Comparison of ENCODE assay signal across 12 cellular contexts in the genomic region with DNA sequence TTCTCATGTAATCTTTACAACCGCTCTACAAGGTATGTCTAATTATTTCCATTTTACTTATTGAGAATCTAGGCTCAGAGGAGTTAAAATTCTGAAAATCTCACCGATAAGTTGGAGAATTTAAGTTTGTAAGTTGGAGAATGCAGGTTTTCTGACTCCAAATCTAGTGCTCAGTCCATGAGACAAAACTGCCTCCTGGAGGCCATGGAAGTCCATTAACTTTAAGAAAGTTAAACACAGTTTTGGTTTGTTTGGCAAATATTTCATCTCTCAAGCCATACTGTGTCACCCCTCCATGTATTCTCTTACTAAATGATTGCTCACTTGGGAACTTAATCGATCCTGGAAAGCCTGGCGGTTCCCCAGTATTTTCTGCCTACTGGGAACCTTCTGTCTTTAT. TPM values are rescaled to one million over a fixed set of nuclear protein-coding genes. Genes with fewer than 3 reads are reported as not detected.
DNase-seq lines count a peak whose midpoint lies in the region; ATAC-seq and TF ChIP-seq lines count a peak whose summit lies in the region.
"Had no signal": no experiment of that assay in that cellular context is flagged by ENCODE, and none has a peak within 500 bp of the region (broad histone marks: within the 10 kb centered on the region; RNA-seq: fewer than 3 reads in every experiment).

No MANE protein-coding gene starts in this region.

- H3F3A ChIP-seq in PC-9 (ENCODE audit: insufficient read depth, low read depth), result no peaks in the 10 kb centered on the region

- POLR2A ChIA-PET in PC-9 (lab: Charles Lee; ENCODE audit: unreplicated experiment), result no interaction called here

- no peaks in the 10 kb centered on the region for H3K9me2 ChIP-seq in PC-9 (ENCODE audit: insufficient read depth)

- no peak overlapping the region for H3K4me3 ChIP-seq in left ventricle myocardium inferior
- H3K4me3 ChIP-seq in right atrium auricular region, result no peak overlapping the region
- H3K4me3 ChIP-seq in PC-9, result no peak overlapping the region
- no peak overlapping the region for H3K4me3 ChIP-seq in fibroblast of lung (replicated peaks in 1 of 4; ENCODE audit: control extremely low read depth in 1 of 4, insufficient read depth in 1 of 4, low read depth in 3 of 4, low read length in 4 of 4)
- no peak overlapping the region for H3K4me3 ChIP-seq in upper lobe of right lung
- H3K4me3 ChIP-seq: mucosa of descending colon had no signal

- H3K9me3 ChIP-seq in left ventricle myocardium inferior (replicated peaks) (no peaks in the 10 kb centered on the region), right atrium auricular region (no peaks in the 10 kb centered on the region), PC-9 (ENCODE audit: insufficient read depth, low read depth) (no peaks in the 10 kb centered on the region), fibroblast of lung (ENCODE audit: control insufficient read depth, insufficient read depth, low read depth, low read length) (no peaks in the 10 kb centered on the region), upper lobe of right lung (no peaks in the 10 kb centered on the region)
- H3K9me3 ChIP-seq: mucosa of descending colon had no signal

- H3K4me2 ChIP-seq in PC-9 (no peak overlapping the region), fibroblast of lung (ENCODE audit: extremely low read depth, insufficient read depth, low read length) (no peak overlapping the region)

- no peak overlapping the region for H3K27ac ChIP-seq in left ventricle myocardium inferior (replicated peaks)
- no peak overlapping the region for H3K27ac ChIP-seq in right atrium auricular region
- no peak overlapping the region for H3K27ac ChIP-seq in PC-9
- H3K27ac ChIP-seq in fibroblast of lung (ENCODE audit: insufficient read depth, low read length), result no peak overlapping the region
- no peak overlapping the region for H3K27ac ChIP-seq in upper lobe of right lung

- ATAC-seq in upper lobe of right lung, result no peak
- ATAC-seq: mucosa of descending colon had no signal

- DNase-seq in left ventricle myocardium inferior, result no peak
- no peak for DNase-seq in right atrium auricular region (ENCODE audit: low spot score)
- DNase-seq in PC-9, result no peak
- peak; percentile 24 to 47 for DNase-seq in fibroblast of lung (ENCODE audit: low read depth in 2 of 2)
- DNase-seq in upper lobe of right lung, result no peak
- no peak for DNase-seq in SW480 (ENCODE audit: low spot score)
- DNase-seq in superior temporal gyrus (ENCODE audit: extremely low spot score), result no peak
- no peak for DNase-seq in activated T-cell treated with anti-CD3 and anti-CD28 coated beads, Interleukin-2, amount 50 U/mL, for 1 hour
- DNase-seq: amniotic stem cell, mucosa of descending colon, NCI-H1092, NCI-H774 had no signal

- H3K79me2 ChIP-seq in PC-9 (ENCODE audit: low read depth) (no peaks in the 10 kb centered on the region), fibroblast of lung (ENCODE audit: control insufficient read depth, insufficient read depth, low read length) (no peaks in the 10 kb centered on the region)

- H4K20me1 ChIP-seq in PC-9 (ENCODE audit: insufficient read depth) (no peaks in the 10 kb centered on the region), fibroblast of lung (ENCODE audit: control insufficient read depth, extremely low read depth, insufficient read depth, low read length) (no peaks in the 10 kb centered on the region)

- H3K27me3 ChIP-seq in left ventricle myocardium inferior (ENCODE audit: low read depth) (no peaks in the 10 kb centered on the region), right atrium auricular region (no peaks in the 10 kb centered on the region), PC-9 (ENCODE audit: insufficient read depth, low read depth) (no peaks in the 10 kb centered on the region), fibroblast of lung (ENCODE audit: control insufficient read depth, insufficient read depth, low read length) (no peaks in the 10 kb centered on the region), upper lobe of right lung (no peaks in the 10 kb centered on the region)

- CTCF ChIA-PET in PC-9 (lab: Charles Lee), result no interaction called here

- no peak overlapping the region for H2AFZ ChIP-seq in PC-9
- H2AFZ ChIP-seq in fibroblast of lung (ENCODE audit: low read length), result no peak overlapping the region

- intact Hi-C loops in left ventricle myocardium inferior (cut with micrococcal nuclease), result no loop called here
- intact Hi-C loops in PC-9 (cut with micrococcal nuclease; ENCODE audit: unreplicated experiment), result loop anchor here (10.0 kb wide), 1 partner anchor 181 kb away; a partner anchor contains a TSS
- intact Hi-C loops in upper lobe of right lung (cut with DNase I), result no loop called here

- no peak overlapping the region for H3K9ac ChIP-seq in fibroblast of lung (ENCODE audit: insufficient read depth, low read length)

- peak; percentile 21 for TF ChIP-seq CTCF in left ventricle myocardium inferior (IDR thresholded peaks at IDR 0.05; ENCODE audit: borderline replicate concordance)
- TF ChIP-seq CTCF in right atrium auricular region (IDR thresholded peaks at IDR 0.05), result peak in 1 of 2 donors; percentile 20
- TF ChIP-seq CTCF in PC-9 (conservative IDR thresholded peaks at IDR 0.05), result peak; percentile 36; the same call in 1 of the 2 replicates
- TF ChIP-seq CTCF in fibroblast of lung (conservative IDR thresholded peaks at IDR 0.05 in 1 of 2, IDR thresholded peaks at IDR 0.05 in 1 of 2; ENCODE audit: low read depth in 1 of 2, low read length in 2 of 2), result peak; percentile 37 to 47
- TF ChIP-seq CTCF in upper lobe of right lung (IDR thresholded peaks at IDR 0.05), result peak; percentile 18

- H3K36me3 ChIP-seq in left ventricle myocardium inferior (no peaks in the 10 kb centered on the region), right atrium auricular region (no peaks in the 10 kb centered on the region), PC-9 (ENCODE audit: low read depth) (no peaks in the 10 kb centered on the region; the same call in 1 of the 2 replicates), fibroblast of lung (ENCODE audit: control insufficient read depth, insufficient read depth, low read length) (no peaks in the 10 kb centered on the region), upper lobe of right lung (no peaks in the 10 kb centered on the region)

- BruUV-seq in PC-9 (replicated peaks; lab: Mats Ljungman, UMichigan), result no TSS peak

- H3K4me1 ChIP-seq in left ventricle myocardium inferior (no peaks in the 10 kb centered on the region), right atrium auricular region (no peaks in the 10 kb centered on the region), PC-9 (replicated peaks; ENCODE audit: insufficient read depth) (no peaks in the 10 kb centered on the region), fibroblast of lung (ENCODE audit: control insufficient read depth, extremely low read depth, insufficient read depth, low read length) (no peaks in the 10 kb centered on the region), upper lobe of right lung (no peaks in the 10 kb centered on the region)

RNA-seq across cellular contexts. Expression of a gene that starts 52.6 kb away (rescaled TPM):
- 15.2 TPM for total RNA-seq in left ventricle myocardium inferior
- total RNA-seq in right atrium auricular region, result 10 to 100 TPM; 12.6 to 16.2 TPM
- total RNA-seq in PC-9 (2021), result 24.0 and 28.0 TPM in 2 replicates
- total RNA-seq in fibroblast of lung, result 14.4 and 14.9 TPM in 2 replicates
- polyA plus RNA-seq in fibroblast of lung, result 24.1 and 26.9 TPM in 2 replicates
- 15.9 and 16.2 TPM in 2 replicates for polyA plus RNA-seq in fibroblast of lung (2012)
- 4.4 and 14.2 TPM in 2 replicates for polyA minus RNA-seq in fibroblast of lung (ENCODE audit: low replicate concordance)
- 22.7 TPM for total RNA-seq in upper lobe of right lung

Comparison
In these comparisons a context has a peak if more than half of its experiments do, and no peak if none do; other contexts are left out.
1. DNase-seq: peak in fibroblast of lung (2 of 2); none in left ventricle myocardium inferior (single experiment), right atrium auricular region (single experiment), PC-9 (0 of 2), upper lobe of right lung (single experiment), SW480 (single experiment), superior temporal gyrus (single experiment) and activated T-cell treated with anti-CD3 and anti-CD28 coated beads, Interleukin-2, amount 50 U/mL, for 1 hour (single experiment).